In the genomic region with DNA sequence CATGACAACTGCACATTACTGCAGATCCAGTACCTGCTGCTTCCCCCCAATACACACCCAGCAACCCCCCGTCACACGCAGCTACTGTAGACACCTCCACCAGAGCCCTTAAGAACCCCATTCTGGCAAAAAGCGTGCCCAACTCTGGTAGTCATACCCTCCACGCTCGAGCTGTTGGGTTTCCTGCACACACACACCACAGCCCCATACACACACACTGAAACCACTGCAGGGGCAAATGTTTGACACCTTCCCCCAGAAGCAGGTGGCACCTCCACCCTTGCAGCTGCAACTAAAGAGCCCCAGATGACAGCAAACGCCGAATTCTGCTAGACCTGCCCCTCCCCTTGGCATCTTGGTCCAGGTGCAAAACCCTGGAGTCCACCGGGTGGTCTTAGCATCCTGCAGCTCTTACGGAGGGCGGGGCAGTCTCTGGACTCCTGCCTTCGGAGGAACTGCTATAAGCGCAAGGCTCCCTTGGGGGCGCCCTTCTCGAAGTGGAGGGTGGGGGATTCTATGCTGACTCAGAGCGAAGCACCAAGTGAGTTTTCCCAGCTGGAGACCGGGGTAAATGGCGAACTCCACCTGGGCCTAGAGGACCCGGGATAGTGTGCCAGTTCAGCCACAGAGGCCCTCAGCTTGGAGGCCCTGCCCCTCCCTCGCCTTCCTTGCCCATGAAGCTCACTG, we compare ENCODE assay signal across 9 cellular contexts. TPM values are rescaled to one million over a fixed set of nuclear protein-coding genes. Genes with fewer than 3 reads are reported as not detected.
A peak's percentile ranks its signal among the peaks of the same experiment; 100 is the strongest.
DNase-seq lines count a peak whose midpoint lies in the region; ATAC-seq, FAIRE-seq and TF ChIP-seq lines count a peak whose summit lies in the region.
"Had no signal": no experiment of that assay in that cellular context is flagged by ENCODE, and none has a peak within 500 bp of the region (broad histone marks: within the 10 kb centered on the region; RNA-seq: fewer than 3 reads in every experiment).

No MANE protein-coding gene starts in this region.

- H3K9me2 ChIP-seq in HCT116 (ENCODE audit: insufficient read depth) = no peaks in the 10 kb centered on the region

- CTCF ChIA-PET in HCT116 (lab: Charles Lee) = interaction anchor here (1.3 kb wide), 1 partner anchor 23 kb away, joined by 3 read pairs; no protein-coding TSS in a partner anchor
- CTCF ChIA-PET in naive thymus-derived CD4-positive, alpha-beta T cell (lab: Charles Lee) = no interaction called here

- peak; percentile 36 for TF ChIP-seq RAD21 in HCT116 (IDR thresholded peaks at IDR 0.05; ENCODE audit: low read depth)

- no peak overlapping the region for H3K4me2 ChIP-seq in HCT116 (ENCODE audit: low read length)

- peak overlapping the region; percentile 45 for H3K4me3 Mint-ChIP-seq in activated T-helper 1 cell treated with anti-CD3 and anti-CD28 coated beads, Interleukin-12 subunit alpha, Interleukin-12 subunit beta, Interleukin-2, Interleukin-4 antibody, amounts not matched to agents 30 ng/mL and 10 ng/mL and 1 ng/mL, durations not matched to agents 14 hours and 24 hours and 36 hours
- peak overlapping the region in 9 of 10 donors; percentile 59 to 84 (median 70) for H3K4me3 Mint-ChIP-seq in naive thymus-derived CD4-positive, alpha-beta T cell

- H2AFZ ChIP-seq in HCT116 (ENCODE audit: low read depth, low read length, poor library complexity, severe bottlenecking) = no peak overlapping the region

- no peak overlapping the region for H3K4me3 ChIP-seq in HCT116 (replicated peaks in 1 of 2; ENCODE audit: low read depth in 1 of 2, low read length in 2 of 2)
- peak overlapping the region; percentile 9 for H3K4me3 ChIP-seq in naive thymus-derived CD4-positive, alpha-beta T cell (ENCODE audit: low read length)
- no peak overlapping the region for H3K4me3 ChIP-seq in upper lobe of right lung

- TF ChIP-seq CTCF in HCT116 (IDR thresholded peaks at IDR 0.05 in 2 of 3, conservative IDR thresholded peaks at IDR 0.05 in 1 of 3; ENCODE audit: borderline replicate concordance in 1 of 3, insufficient read depth in 1 of 3, low read depth in 2 of 3, low read length in 2 of 3) = peak in 2 of 3 experiments; percentile 44 to 45; a peak in 3 of 6 replicates
- no peak for TF ChIP-seq CTCF in upper lobe of right lung (IDR thresholded peaks at IDR 0.05)

- H3K27me3 Mint-ChIP-seq in activated T-helper 1 cell treated with anti-CD3 and anti-CD28 coated beads, Interleukin-12 subunit alpha, Interleukin-12 subunit beta, Interleukin-2, Interleukin-4 antibody, amounts not matched to agents 30 ng/mL and 10 ng/mL and 1 ng/mL, durations not matched to agents 14 hours and 24 hours and 36 hours (ENCODE audit: insufficient read depth) = peaks cover 49% of the 10 kb centered on the region
- peaks cover 20 to 61% (median 31%) of the 10 kb centered on the region in 5 donors for H3K27me3 Mint-ChIP-seq in naive thymus-derived CD4-positive, alpha-beta T cell

- no peak overlapping the region for H3K27ac ChIP-seq in HCT116 (ENCODE audit: low read depth, low read length)
- H3K27ac ChIP-seq in naive thymus-derived CD4-positive, alpha-beta T cell (ENCODE audit: low read depth, low read length) = no peak overlapping the region
- no peak overlapping the region for H3K27ac ChIP-seq in upper lobe of right lung

- H3K36me3 ChIP-seq in HCT116 (ENCODE audit: control insufficient read depth in 1 of 2, insufficient read depth in 2 of 2, low read length in 2 of 2) = no peaks in the 10 kb centered on the region
- H3K36me3 ChIP-seq in naive thymus-derived CD4-positive, alpha-beta T cell (ENCODE audit: control insufficient read depth in 2 of 3, insufficient read depth in 3 of 3, low read length in 3 of 3) = no peaks in the 10 kb centered on the region
- H3K36me3 ChIP-seq in upper lobe of right lung = no peaks in the 10 kb centered on the region

- BruUV-seq in HCT116 (replicated peaks; lab: Mats Ljungman, UMichigan) = no TSS peak

- POLR2A ChIA-PET in HCT116 (lab: Charles Lee) = no interaction called here
- POLR2A ChIA-PET in naive thymus-derived CD4-positive, alpha-beta T cell (lab: Charles Lee) = no interaction called here

- H3K9me3 ChIP-seq in HCT116 (ENCODE audit: control insufficient read depth in 1 of 2, insufficient read depth in 1 of 2, low read depth in 1 of 2, low read length in 2 of 2) = no peaks in the 10 kb centered on the region
- no peaks in the 10 kb centered on the region for H3K9me3 ChIP-seq in naive thymus-derived CD4-positive, alpha-beta T cell (ENCODE audit: control insufficient read depth in 2 of 3, low read length in 3 of 3)
- H3K9me3 ChIP-seq in upper lobe of right lung = no peaks in the 10 kb centered on the region

- H4K20me1 ChIP-seq in HCT116 (ENCODE audit: insufficient read depth) = no peaks in the 10 kb centered on the region

- peak; percentile 49 for ATAC-seq in HCT116
- ATAC-seq in naive thymus-derived CD4-positive, alpha-beta T cell = peak; percentile 62
- no peak for ATAC-seq in GM21367 (IDR thresholded peaks at IDR 0.05; ENCODE audit: unreplicated experiment)
- ATAC-seq in HG02798 (IDR thresholded peaks at IDR 0.05; ENCODE audit: poor library complexity, unreplicated experiment) = no peak
- ATAC-seq in upper lobe of right lung = no peak

- intact Hi-C loops in HCT116 (cut with micrococcal nuclease) = loop anchor here (10.0 kb wide), 1 partner anchor 556 kb away; no protein-coding TSS in a partner anchor
- intact Hi-C loops in activated T-helper 1 cell treated with anti-CD3 and anti-CD28 coated beads, Interleukin-12 subunit alpha, Interleukin-12 subunit beta, Interleukin-2, Interleukin-4 antibody, amounts not matched to agents 30 ng/mL and 10 ng/mL and 1 ng/mL, durations not matched to agents 14 hours and 24 hours and 36 hours (cut with micrococcal nuclease) = no loop called here
- intact Hi-C loops in naive thymus-derived CD4-positive, alpha-beta T cell (cut with micrococcal nuclease) = no loop called here
- intact Hi-C loops in upper lobe of right lung (cut with DNase I) = no loop called here

- DNase-seq in DMS79 (lab: John Stamatoyannopoulos, UW) (peak; percentile 43), HCT116 (ENCODE audit: low read depth, low spot score) (no peak), HTR-8/SVneo (ENCODE audit: insufficient read length, low spot score) (no peak), upper lobe of right lung (no peak)
- DNase-seq in activated T-helper 1 cell treated with anti-CD3 and anti-CD28 coated beads, Interleukin-12 subunit alpha, Interleukin-12 subunit beta, Interleukin-2, Interleukin-4 antibody, amounts not matched to agents 30 ng/mL and 10 ng/mL and 1 ng/mL, durations not matched to agents 14 hours and 24 hours and 36 hours (ENCODE audit: low spot score) = no peak
- no peak for DNase-seq in naive thymus-derived CD4-positive, alpha-beta T cell

- no peak overlapping the region for H3K9ac ChIP-seq in HCT116 (ENCODE audit: low read length)

- FAIRE-seq in HTR-8/SVneo (lab: Jason Lieb, UNC) = no peak
- FAIRE-seq: keratinocyte had no signal

- H3K79me2 ChIP-seq in HCT116 (ENCODE audit: insufficient read depth, low read length) = no peaks in the 10 kb centered on the region

- H3K36me3 Mint-ChIP-seq in activated T-helper 1 cell treated with anti-CD3 and anti-CD28 coated beads, Interleukin-12 subunit alpha, Interleukin-12 subunit beta, Interleukin-2, Interleukin-4 antibody, amounts not matched to agents 30 ng/mL and 10 ng/mL and 1 ng/mL, durations not matched to agents 14 hours and 24 hours and 36 hours (ENCODE audit: low read depth) = no peaks in the 10 kb centered on the region
- H3K36me3 Mint-ChIP-seq in naive thymus-derived CD4-positive, alpha-beta T cell = no peaks in the 10 kb centered on the region

- H3K9me3 Mint-ChIP-seq in activated T-helper 1 cell treated with anti-CD3 and anti-CD28 coated beads, Interleukin-12 subunit alpha, Interleukin-12 subunit beta, Interleukin-2, Interleukin-4 antibody, amounts not matched to agents 30 ng/mL and 10 ng/mL and 1 ng/mL, durations not matched to agents 14 hours and 24 hours and 36 hours = no peaks in the 10 kb centered on the region
- no peaks in the 10 kb centered on the region for H3K9me3 Mint-ChIP-seq in naive thymus-derived CD4-positive, alpha-beta T cell

- peaks cover 6% of the 10 kb centered on the region for H3K4me1 Mint-ChIP-seq in activated T-helper 1 cell treated with anti-CD3 and anti-CD28 coated beads, Interleukin-12 subunit alpha, Interleukin-12 subunit beta, Interleukin-2, Interleukin-4 antibody, amounts not matched to agents 30 ng/mL and 10 ng/mL and 1 ng/mL, durations not matched to agents 14 hours and 24 hours and 36 hours (ENCODE audit: low read depth)
- peaks cover 0 to 20% (median 15%) of the 10 kb centered on the region in 7 donors for H3K4me1 Mint-ChIP-seq in naive thymus-derived CD4-positive, alpha-beta T cell

- RAD21 ChIA-PET in HCT116 (lab: Charles Lee; ENCODE audit: low non-redundant PET in 1 of 2, low total read pairs in 2 of 2, uncharacterized antibody in 2 of 2, unreplicated experiment in 2 of 2) = no interaction called here

- no peak for TF ChIP-seq POLR2A in HCT116 (IDR thresholded peaks at IDR 0.05; ENCODE audit: borderline replicate concordance, extremely low read depth, insufficient read depth, insufficient read length)

- H3K4me1 ChIP-seq in HCT116 (ENCODE audit: control insufficient read depth in 1 of 2, insufficient read depth in 2 of 2, low read length in 2 of 2) (peaks cover 10 to 20% of the 10 kb centered on the region in 2 experiments), upper lobe of right lung (no peaks in the 10 kb centered on the region)
- peaks cover 0 to 22% of the 10 kb centered on the region in 2 donors for H3K4me1 ChIP-seq in naive thymus-derived CD4-positive, alpha-beta T cell (ENCODE audit: control insufficient read depth in 2 of 2, insufficient read depth in 2 of 2, low read length in 2 of 2)

- H3K27me3 ChIP-seq in HCT116 (ENCODE audit: insufficient read depth, low read length) (no peaks in the 10 kb centered on the region), upper lobe of right lung (no peaks in the 10 kb centered on the region)
- no peaks in the 10 kb centered on the region for H3K27me3 ChIP-seq in naive thymus-derived CD4-positive, alpha-beta T cell (ENCODE audit: control insufficient read depth in 2 of 2, insufficient read depth in 2 of 2, low read length in 2 of 2)

- H3K27ac Mint-ChIP-seq in activated T-helper 1 cell treated with anti-CD3 and anti-CD28 coated beads, Interleukin-12 subunit alpha, Interleukin-12 subunit beta, Interleukin-2, Interleukin-4 antibody, amounts not matched to agents 30 ng/mL and 10 ng/mL and 1 ng/mL, durations not matched to agents 14 hours and 24 hours and 36 hours = no peak overlapping the region
- H3K27ac Mint-ChIP-seq in naive thymus-derived CD4-positive, alpha-beta T cell = peak overlapping the region in 1 of 9 donors; percentile 6

TF ChIP-seq in HCT116, 20 proteins besides CTCF, POLR2A, EP300 and RAD21:
- TF ChIP-seq POLR2AphosphoS5 (IDR thresholded peaks at IDR 0.05; ENCODE audit: low read depth, low read length) (no peak), SIN3A (IDR thresholded peaks at IDR 0.05; ENCODE audit: low read depth) (no peak)

RNA-seq across cellular contexts. Expression of gene FRMPD3, which starts 1.5 kb away (rescaled TPM):
- total RNA-seq in HCT116 (2021; ENCODE audit: unreplicated experiment) = 0.42 TPM
- polyA plus RNA-seq in HCT116 (2012) = 0.34 and 0.37 TPM in 2 replicates
- total RNA-seq in activated T-helper 1 cell treated with anti-CD3 and anti-CD28 coated beads, Interleukin-12 subunit alpha, Interleukin-12 subunit beta, Interleukin-2, Interleukin-4 antibody, amounts not matched to agents 30 ng/mL and 10 ng/mL and 1 ng/mL, durations not matched to agents 14 hours and 24 hours and 36 hours = not detected in 2 replicates
- 1 to 10 TPM in 1 of 5 experiments, under 1 TPM in 2, not detected in 2; 0.05 to 2.5 (median 0.29) TPM for total RNA-seq in naive thymus-derived CD4-positive, alpha-beta T cell
- not detected for polyA plus RNA-seq in naive thymus-derived CD4-positive, alpha-beta T cell
- total RNA-seq in upper lobe of right lung = 0.17 TPM
- polyA plus RNA-seq: keratinocyte had no signal

Comparison
In these comparisons a context has a peak if more than half of its experiments do, and no peak if none do; other contexts are left out.
1. ATAC-seq: peak in HCT116 (single experiment) and naive thymus-derived CD4-positive, alpha-beta T cell (single experiment); none in GM21367 (single experiment), HG02798 (single experiment) and upper lobe of right lung (single experiment).